Comparison of ENCODE assay signal across 9 cellular contexts in genomic region chr22:23696326-23696851, GRCh38. TPM values are rescaled to one million over a fixed set of nuclear protein-coding genes. Genes with fewer than 3 reads are reported as not detected.
DNase-seq lines count a peak whose midpoint lies in the region; ATAC-seq, FAIRE-seq and TF ChIP-seq lines count a peak whose summit lies in the region.
"Had no signal": no experiment of that assay in that cellular context is flagged by ENCODE, and none has a peak within 500 bp of the region (broad histone marks: within the 10 kb centered on the region; RNA-seq: fewer than 3 reads in every experiment).

No MANE protein-coding gene starts in this region.

- 81 to 86% methylated on average over 13 of the region's 13 CpGs for whole genome bisulfite sequencing in pancreas, 2 donors

- H3K4me3 ChIP-seq in pancreas (no peak overlapping the region), kidney (ENCODE audit: low read length in 2 of 2) (no peak overlapping the region)
- H3K4me3 ChIP-seq: breast epithelium had no signal

- DNase-seq in CD1c-positive myeloid dendritic cell (ENCODE audit: extremely low spot score) (peak; percentile 62), NOMO-1 treated with dmso at 0.1 percent for 144 hours (lab: John Stamatoyannopoulos, UW; ENCODE audit: unreplicated experiment) (peak; percentile 78), pancreas (peak in 1 of 6 donors; percentile 58), kidney (no peak), COLO829 (ENCODE audit: low spot score) (no peak)
- DNase-seq in activated gamma-delta T cell treated with anti-CD3 and anti-CD28 coated beads, Interleukin-2, amount 50 U/mL, for 16 hours (ENCODE audit: low read depth) = peak; percentile 60

- H3K27ac ChIP-seq in pancreas = peak overlapping the region in 2 of 4 donors; percentile 19 to 50
- H3K27ac ChIP-seq in kidney (ENCODE audit: low read depth in 2 of 2, low read length in 2 of 2) = no peak overlapping the region

- H3K27me3 ChIP-seq in pancreas = no peaks in the 10 kb centered on the region
- H3K27me3 ChIP-seq: breast epithelium had no signal

- FAIRE-seq in pancreas (lab: Jason Lieb, UNC) (no peak), kidney (lab: Jason Lieb, UNC) (no peak)

- no peak overlapping the region for H3K9ac ChIP-seq in kidney (ENCODE audit: low read length in 2 of 2)

- H3K9me3 ChIP-seq in pancreas = no peaks in the 10 kb centered on the region
- no peaks in the 10 kb centered on the region for H3K9me3 ChIP-seq in kidney (ENCODE audit: control insufficient read depth in 1 of 2, low read length in 2 of 2)
- H3K9me3 ChIP-seq: breast epithelium had no signal

- peaks cover 0 to 26% (median 6%) of the 10 kb centered on the region in 3 donors for H3K36me3 ChIP-seq in pancreas
- peaks cover 29 to 52% of the 10 kb centered on the region in 2 donors for H3K36me3 ChIP-seq in kidney (ENCODE audit: control insufficient read depth in 1 of 2, insufficient read depth in 2 of 2, low read length in 2 of 2)
- H3K36me3 ChIP-seq: breast epithelium had no signal

- intact Hi-C loops in pancreas (cut with DNase I) = no loop called here
- intact Hi-C loops in kidney (cut with DNase I) = no loop called here

- H3K4me1 ChIP-seq in pancreas (peaks cover 0 to 6% (median 5%) of the 10 kb centered on the region in 3 donors), kidney (ENCODE audit: control insufficient read depth in 1 of 2, insufficient read depth in 1 of 2, low read depth in 1 of 2, low read length in 2 of 2) (no peaks in the 10 kb centered on the region)
- H3K4me1 ChIP-seq: breast epithelium had no signal

- TF ChIP-seq CTCF in pancreas (IDR thresholded peaks at IDR 0.05) (no peak), kidney (IDR thresholded peaks at IDR 0.05; ENCODE audit: borderline replicate concordance, extremely low read depth, insufficient read depth) (no peak)

- ATAC-seq in GM21515 (IDR thresholded peaks at IDR 0.05; ENCODE audit: unreplicated experiment) (peak; percentile 78), pancreas (peak in 3 of 4 donors; percentile 16 to 59 (median 48)), GM19467 (IDR thresholded peaks at IDR 0.05; ENCODE audit: unreplicated experiment) (no peak)

RNA-seq across cellular contexts. Expression of gene RGL4, which starts 5.6 kb away (rescaled TPM):
- total RNA-seq in pancreas (under 1 TPM in 2 of 6 donors, not detected in 4; 0.50 to 0.95 TPM), kidney (0.60 TPM)
- polyA plus RNA-seq in pancreas (under 1 TPM; 0.42 to 0.72 TPM), kidney (ENCODE audit: insufficient read depth, low read depth, low replicate concordance) (0.80 TPM)

RNA-seq across cellular contexts. Expression of gene ZNF70, which starts 54.5 kb away (rescaled TPM):
- total RNA-seq in pancreas (1 to 10 TPM; 2.2 to 4.3 (median 2.8) TPM), kidney (6.6 TPM)
- polyA plus RNA-seq in pancreas (1 to 10 TPM in 1 of 2 donors, under 1 TPM in 1; 0.77 to 1.4 TPM), kidney (ENCODE audit: insufficient read depth, low read depth, low replicate concordance) (1.1 TPM)

RNA-seq across cellular contexts. Expression of gene VPREB3, which starts 57.8 kb away (rescaled TPM):
- total RNA-seq in pancreas = under 1 TPM in 1 of 6 donors, not detected in 5; 0.78 TPM
- under 1 TPM in 1 of 2 donors, not detected in 1; 0.80 TPM for polyA plus RNA-seq in pancreas
- total RNA-seq in kidney = 1.0 TPM
- polyA plus RNA-seq in kidney (ENCODE audit: insufficient read depth, low read depth, low replicate concordance) = 1.3 TPM
- total RNA-seq: breast epithelium had no signal

Comparison
In these comparisons a context has a peak if more than half of its experiments do, and no peak if none do; other contexts are left out.
1. DNase-seq: peak in CD1c-positive myeloid dendritic cell (single experiment), NOMO-1 treated with dmso at 0.1 percent for 144 hours (single experiment) and activated gamma-delta T cell treated with anti-CD3 and anti-CD28 coated beads, Interleukin-2, amount 50 U/mL, for 16 hours (single experiment); none in kidney (single experiment) and COLO829 (single experiment).